ENCODE assay signal across 13 cellular contexts in the genomic region with DNA sequence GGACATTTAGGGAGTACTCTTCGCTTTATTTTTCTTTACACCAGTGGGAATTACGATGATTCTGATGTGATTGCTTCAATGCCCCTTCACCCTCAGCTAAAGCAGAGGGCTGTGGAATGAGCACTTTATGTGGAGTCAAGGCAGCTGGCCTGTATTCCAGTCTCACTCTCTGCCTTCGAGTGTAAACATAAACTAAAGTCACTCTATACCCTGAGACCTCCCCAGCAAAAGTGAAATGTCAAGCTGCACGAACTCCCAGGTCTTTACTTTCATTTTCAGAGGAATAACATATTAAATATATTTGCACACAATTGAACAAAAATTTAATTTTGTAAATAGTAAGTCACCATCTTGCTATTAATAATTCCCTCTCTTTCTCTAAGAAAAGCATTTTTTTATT.
"Had no signal": no experiment of that assay in that cellular context is flagged by ENCODE, and none has a peak within 500 bp of the region (broad histone marks: within the 10 kb centered on the region; RNA-seq: fewer than 3 reads in every experiment).

No MANE protein-coding gene starts in this region.

- H3K36me3 ChIP-seq: adrenal gland, cardiac muscle cell, right lobe of liver had no signal

- H3K4me3 ChIP-seq: adrenal gland, cardiac muscle cell, dorsolateral prefrontal cortex, hepatocyte, right lobe of liver had no signal

- H3K4me2 ChIP-seq: hepatocyte had no signal

- H3K27me3 ChIP-seq: adrenal gland, cardiac muscle cell, dorsolateral prefrontal cortex, hepatocyte, right lobe of liver had no signal

- ATAC-seq: activated T-helper 17 cell treated with anti-CD3 and anti-CD28 coated beads, Interleukin-2, amount 50 U/mL, for 72 hours; right lobe of liver had no signal

- H3K27ac ChIP-seq: adrenal gland, cardiac muscle cell, dorsolateral prefrontal cortex, hepatocyte, right lobe of liver, VCaP had no signal

- H3K79me2 ChIP-seq: hepatocyte had no signal

- H2AFZ ChIP-seq: hepatocyte had no signal

- DNase-seq: activated CD4-positive, alpha-beta T cell treated with anti-CD3 and anti-CD28 coated beads for 1 hour; activated CD4-positive, alpha-beta T cell treated with anti-CD3 and anti-CD28 coated beads, Interleukin-2, amount 50 U/mL, for 4 hours; activated naive CD4-positive, alpha-beta T cell treated with anti-CD3 and anti-CD28 coated beads, Interleukin-2, amount 10 ng/mL, durations not matched to agents 7 days and 5 days; activated T-cell treated with anti-CD3 and anti-CD28 coated beads for 4 hours; adrenal gland; dorsolateral prefrontal cortex; kidney glomerular epithelial cell; nucleus accumbens; right lobe of liver had no signal

- H3K9me3 ChIP-seq: adrenal gland, right lobe of liver had no signal

- H3K4me1 ChIP-seq: adrenal gland, right lobe of liver had no signal
